In genomic region chr9:128884164-128884563, GRCh38 we compare ENCODE assay signal across 1 cellular context.
A peak's percentile ranks its signal among the peaks of the same experiment; 100 is the strongest.
TF ChIP-seq lines count a peak whose summit lies in the region.

No MANE protein-coding gene starts in this region.

TF ChIP-seq in K562, 482 proteins besides CTCF, POLR2A, EP300 and RAD21:
- no peak for TF ChIP-seq CBX1 (IDR thresholded peaks at IDR 0.05; ENCODE audit: low read depth)
- peak; percentile 92 for TF ChIP-seq ZNF24 (IDR thresholded peaks at IDR 0.05)
